Comparison of ENCODE assay signal across 1 cellular context in the genomic region with DNA sequence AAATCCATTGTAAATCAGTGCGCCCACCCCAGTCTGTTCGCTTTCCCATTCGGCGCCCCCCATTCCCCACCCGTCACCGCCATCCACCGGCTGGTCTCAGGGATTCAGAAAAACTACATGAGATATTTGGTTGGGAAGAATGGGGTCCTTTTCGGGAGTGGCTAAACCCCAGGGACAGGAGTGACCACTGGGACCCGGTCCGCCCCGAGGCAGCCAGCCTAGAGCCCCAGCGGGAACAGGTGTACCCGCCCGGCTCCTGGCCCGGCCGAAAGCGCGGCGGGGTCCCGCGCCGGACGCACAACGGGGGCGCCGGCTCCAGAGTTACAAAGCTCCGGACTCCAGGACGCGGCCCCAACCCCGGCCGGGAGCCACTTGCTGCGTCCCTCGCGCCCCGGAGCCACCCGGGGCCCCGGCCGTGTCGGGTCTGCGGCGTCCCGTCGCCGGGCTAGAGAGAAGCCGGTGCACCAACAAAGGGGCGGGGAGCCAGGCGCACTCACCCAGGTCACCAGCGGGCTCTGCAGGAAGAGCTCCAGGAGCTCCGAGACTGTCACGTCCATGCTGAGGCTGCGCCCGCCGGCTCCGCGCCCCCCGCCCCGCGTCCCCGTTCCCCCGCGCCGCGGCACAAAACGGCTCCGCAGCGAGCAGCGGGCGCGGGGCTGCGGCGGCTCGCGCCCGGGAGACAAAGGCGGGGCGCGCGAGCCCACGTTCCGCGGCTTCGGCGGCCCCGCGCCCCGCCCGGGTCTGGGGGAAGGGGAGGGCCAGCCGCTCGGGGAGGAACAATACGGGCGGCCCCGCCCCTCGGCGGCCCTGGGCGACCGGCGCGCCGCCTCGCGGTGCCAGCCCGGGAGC.
A peak's percentile ranks its signal among the peaks of the same experiment; 100 is the strongest.
TF ChIP-seq lines count a peak whose summit lies in the region.

A gene with protein sequence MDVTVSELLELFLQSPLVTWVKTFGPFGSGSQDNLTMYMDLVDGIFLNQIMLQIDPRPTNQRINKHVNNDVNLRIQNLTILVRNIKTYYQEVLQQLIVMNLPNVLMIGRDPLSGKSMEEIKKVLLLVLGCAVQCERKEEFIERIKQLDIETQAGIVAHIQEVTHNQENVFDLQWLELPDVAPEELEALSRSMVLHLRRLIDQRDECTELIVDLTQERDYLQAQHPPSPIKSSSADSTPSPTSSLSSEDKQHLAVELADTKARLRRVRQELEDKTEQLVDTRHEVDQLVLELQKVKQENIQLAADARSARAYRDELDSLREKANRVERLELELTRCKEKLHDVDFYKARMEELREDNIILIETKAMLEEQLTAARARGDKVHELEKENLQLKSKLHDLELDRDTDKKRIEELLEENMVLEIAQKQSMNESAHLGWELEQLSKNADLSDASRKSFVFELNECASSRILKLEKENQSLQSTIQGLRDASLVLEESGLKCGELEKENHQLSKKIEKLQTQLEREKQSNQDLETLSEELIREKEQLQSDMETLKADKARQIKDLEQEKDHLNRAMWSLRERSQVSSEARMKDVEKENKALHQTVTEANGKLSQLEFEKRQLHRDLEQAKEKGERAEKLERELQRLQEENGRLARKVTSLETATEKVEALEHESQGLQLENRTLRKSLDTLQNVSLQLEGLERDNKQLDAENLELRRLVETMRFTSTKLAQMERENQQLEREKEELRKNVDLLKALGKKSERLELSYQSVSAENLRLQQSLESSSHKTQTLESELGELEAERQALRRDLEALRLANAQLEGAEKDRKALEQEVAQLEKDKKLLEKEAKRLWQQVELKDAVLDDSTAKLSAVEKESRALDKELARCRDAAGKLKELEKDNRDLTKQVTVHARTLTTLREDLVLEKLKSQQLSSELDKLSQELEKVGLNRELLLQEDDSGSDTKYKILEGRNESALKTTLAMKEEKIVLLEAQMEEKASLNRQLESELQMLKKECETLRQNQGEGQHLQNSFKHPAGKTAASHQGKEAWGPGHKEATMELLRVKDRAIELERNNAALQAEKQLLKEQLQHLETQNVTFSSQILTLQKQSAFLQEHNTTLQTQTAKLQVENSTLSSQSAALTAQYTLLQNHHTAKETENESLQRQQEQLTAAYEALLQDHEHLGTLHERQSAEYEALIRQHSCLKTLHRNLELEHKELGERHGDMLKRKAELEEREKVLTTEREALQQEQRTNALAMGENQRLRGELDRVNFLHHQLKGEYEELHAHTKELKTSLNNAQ (N-terminal part only) (minus strand): TSS at position 687 of the 849 bp plus-strand sequence. CDS start 130 bp downstream, at position 557.

TF ChIP-seq in endothelial cell of umbilical vein, 7 proteins besides CTCF, POLR2A, EP300 and RAD21:
- TF ChIP-seq POLR2AphosphoS5 (IDR thresholded peaks at IDR 0.05; ENCODE audit: insufficient read depth, low read depth, low read length) (peak; percentile 59), JUN (IDR thresholded peaks at IDR 0.05; ENCODE audit: borderline replicate concordance, insufficient read depth, insufficient read length, low read depth) (no peak), GATA2 (IDR thresholded peaks at IDR 0.05; ENCODE audit: insufficient read depth, insufficient read length, low read depth, low read length) (no peak)
TF ChIP-seq in endothelial cell of umbilical vein: peak in this region for 1.
